In the genomic region with DNA sequence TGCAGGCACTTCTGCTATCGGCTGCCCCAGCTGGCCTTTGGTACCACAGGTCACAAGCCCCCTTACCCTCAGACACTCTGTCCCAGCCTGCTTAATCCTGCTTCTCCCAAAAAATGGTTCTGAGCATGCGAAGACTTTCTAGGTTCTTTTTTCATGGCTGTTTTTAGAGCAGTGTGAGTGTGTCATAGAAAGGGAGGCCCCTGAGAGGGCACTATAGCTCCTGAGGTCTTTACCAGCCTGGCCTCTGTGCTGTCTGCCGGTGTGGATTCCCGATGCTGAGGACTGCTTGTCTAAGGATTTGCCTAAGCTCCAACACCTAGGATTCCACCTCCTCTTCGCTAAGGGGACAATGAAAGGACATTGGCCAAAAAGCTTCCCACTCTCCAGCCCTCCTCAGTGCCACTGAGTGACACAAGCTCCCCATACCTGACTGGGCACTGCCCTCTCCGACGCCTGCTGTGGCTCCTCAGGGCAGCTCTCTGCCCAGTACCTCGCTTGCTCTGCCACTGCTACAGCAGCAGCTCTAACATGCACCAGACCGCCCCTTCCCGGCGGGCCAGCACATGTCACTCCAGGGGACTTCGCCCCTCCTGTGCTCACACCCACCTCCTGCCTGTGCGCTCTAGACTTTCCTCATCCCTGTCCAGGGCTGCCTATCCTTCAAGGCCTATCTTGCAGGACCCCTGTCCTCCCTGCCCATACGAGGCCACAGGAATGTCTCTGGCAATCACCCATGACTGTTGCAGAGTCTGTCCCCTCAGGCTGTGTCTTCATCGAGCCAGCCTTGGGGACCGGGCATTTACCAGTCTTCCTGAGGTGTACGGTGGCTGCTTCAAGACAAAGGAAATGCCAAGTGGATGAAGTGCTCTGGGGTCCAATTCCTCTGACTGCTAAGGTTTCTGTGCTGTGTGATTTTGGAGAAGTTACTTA, we compare ENCODE assay signal across 10 cellular contexts. TPM values are rescaled to one million over a fixed set of nuclear protein-coding genes. Genes with fewer than 3 reads are reported as not detected.
DNase-seq lines count a peak whose midpoint lies in the region; ATAC-seq and TF ChIP-seq lines count a peak whose summit lies in the region.
"Had no signal": no experiment of that assay in that cellular context is flagged by ENCODE, and none has a peak within 500 bp of the region (broad histone marks: within the 10 kb centered on the region; RNA-seq: fewer than 3 reads in every experiment).

No MANE protein-coding gene starts in this region.

- H2BK5ac ChIP-seq in IMR-90 (ENCODE audit: low read depth, low read length, poor library complexity, severe bottlenecking) = no peak overlapping the region

- H3K18ac ChIP-seq in IMR-90 (ENCODE audit: low read depth, low read length) = no peak overlapping the region; the same call in 1 of the 2 replicates

- peaks cover 38% of the 10 kb centered on the region for H3K36me3 ChIP-seq in IMR-90 (ENCODE audit: control insufficient read depth, insufficient read depth, low read length)

- no peak overlapping the region for H3K4me3 Mint-ChIP-seq in activated CD8-positive, alpha-beta memory T cell treated with anti-CD3 and anti-CD28 coated beads, Interleukin-2, amount 10 ng/mL, durations not matched to agents 7 days and 5 days
- no peak overlapping the region for H3K4me3 Mint-ChIP-seq in effector memory CD8-positive, alpha-beta T cell
- no peak overlapping the region for H3K4me3 Mint-ChIP-seq in stimulated activated naive CD8-positive, alpha-beta T cell treated with anti-CD3 and anti-CD28 coated beads, Interleukin-15, Interleukin-2, amounts not matched to agents 100 ng/mL and 50 ng/mL, for 24 hours

- TF ChIP-seq RAD21 in IMR-90 (IDR thresholded peaks at IDR 0.05; ENCODE audit: low read length) = no peak

- POLR2A ChIA-PET in IMR-90 (lab: Charles Lee; ENCODE audit: unreplicated experiment) = no interaction called here

- H3K4me2 ChIP-seq in IMR-90 (ENCODE audit: low read depth, low read length) = no peak overlapping the region; the same call in 1 of the 2 replicates

- H4K8ac ChIP-seq in IMR-90 (ENCODE audit: low read depth in 2 of 2, low read length in 2 of 2) = no peak overlapping the region; a peak in 1 of 4 replicates

- no peaks in the 10 kb centered on the region for H3K9me3 Mint-ChIP-seq in activated CD8-positive, alpha-beta memory T cell treated with anti-CD3 and anti-CD28 coated beads, Interleukin-2, amount 10 ng/mL, durations not matched to agents 7 days and 5 days (ENCODE audit: low read depth)
- no peaks in the 10 kb centered on the region for H3K9me3 Mint-ChIP-seq in effector memory CD8-positive, alpha-beta T cell
- no peaks in the 10 kb centered on the region for H3K9me3 Mint-ChIP-seq in stimulated activated naive CD8-positive, alpha-beta T cell treated with anti-CD3 and anti-CD28 coated beads, Interleukin-15, Interleukin-2, amounts not matched to agents 100 ng/mL and 50 ng/mL, for 24 hours

- TF ChIP-seq CTCF in IMR-90 (conservative IDR thresholded peaks at IDR 0.05; ENCODE audit: low read depth, low read length) = no peak

- no peak for ATAC-seq in activated CD8-positive, alpha-beta memory T cell treated with anti-CD3 and anti-CD28 coated beads, Interleukin-2, amount 10 ng/mL, durations not matched to agents 7 days and 5 days
- ATAC-seq in IMR-90 (ENCODE audit: low read depth) (no peak; the same call in 1 of the 2 replicates), HG02763 (IDR thresholded peaks at IDR 0.05; ENCODE audit: unreplicated experiment) (no peak)
- no peak for ATAC-seq in effector memory CD8-positive, alpha-beta T cell (replicated peaks)

- H3K9ac ChIP-seq in IMR-90 (ENCODE audit: low read depth, low read length) = no peak overlapping the region

- peaks cover 40% of the 10 kb centered on the region for H3K4me1 ChIP-seq in IMR-90 (ENCODE audit: control insufficient read depth, insufficient read depth, low read length)

- H3K4me3 ChIP-seq in IMR-90 (ENCODE audit: insufficient read depth, low read depth, low read length) = no peak overlapping the region
- H3K4me3 ChIP-seq: transverse colon had no signal

- no peak overlapping the region for H2BK120ac ChIP-seq in IMR-90 (ENCODE audit: low read depth, low read length)

- H3K9me3 ChIP-seq in IMR-90 (ENCODE audit: control insufficient read depth, insufficient read depth, low read length) = no peaks in the 10 kb centered on the region
- H3K9me3 ChIP-seq: transverse colon had no signal

- H3K14ac ChIP-seq in IMR-90 (replicated peaks; ENCODE audit: low read depth, low read length) = peak overlapping the region; percentile 16; the same call in 1 of the 2 replicates

- peak overlapping the region; percentile 8; the same call in 1 of the 2 replicates for H2AK5ac ChIP-seq in IMR-90 (ENCODE audit: low read depth, low read length)

- H3K36me3 Mint-ChIP-seq in activated CD8-positive, alpha-beta memory T cell treated with anti-CD3 and anti-CD28 coated beads, Interleukin-2, amount 10 ng/mL, durations not matched to agents 7 days and 5 days = peaks cover 62% of the 10 kb centered on the region
- peaks cover 62% of the 10 kb centered on the region for H3K36me3 Mint-ChIP-seq in effector memory CD8-positive, alpha-beta T cell (ENCODE audit: insufficient read depth)
- peaks cover 87% of the 10 kb centered on the region for H3K36me3 Mint-ChIP-seq in stimulated activated naive CD8-positive, alpha-beta T cell treated with anti-CD3 and anti-CD28 coated beads, Interleukin-15, Interleukin-2, amounts not matched to agents 100 ng/mL and 50 ng/mL, for 24 hours (ENCODE audit: low read depth)

- H4K91ac ChIP-seq in IMR-90 (ENCODE audit: insufficient read depth, low read depth, low read length) = no peak overlapping the region

- TF ChIP-seq POLR2A in IMR-90 (IDR thresholded peaks at IDR 0.05; ENCODE audit: low read depth, low read length) = no peak
- TF ChIP-seq POLR2A in erythroblast (IDR thresholded peaks at IDR 0.05; ENCODE audit: low read length) = no peak

- peak overlapping the region; percentile 23; the same call in 1 of the 2 replicates for H2BK20ac ChIP-seq in IMR-90 (ENCODE audit: low read depth, low read length)

- BruUV-seq in IMR-90 (replicated peaks; lab: Mats Ljungman, UMichigan) = no TSS peak

- intact Hi-C loops in IMR-90 (cut with micrococcal nuclease) = no loop called here

- CTCF ChIA-PET in activated CD8-positive, alpha-beta memory T cell treated with anti-CD3 and anti-CD28 coated beads, Interleukin-2, amount 10 ng/mL, durations not matched to agents 7 days and 5 days (lab: Charles Lee) = interaction anchor here (0.6 to 1.8 kb wide), 2 partner anchors 7 to 48 kb away, joined by 3 to 6 read pairs; no protein-coding TSS in a partner anchor
- CTCF ChIA-PET in IMR-90 (lab: Yijun Ruan, JAX) = no interaction called here

- peaks cover 48% of the 10 kb centered on the region for H3K9me1 ChIP-seq in IMR-90 (ENCODE audit: insufficient read depth, low read length)

- H3K56ac ChIP-seq in IMR-90 (ENCODE audit: extremely low read depth, insufficient read depth, low read length) = no peak overlapping the region

- dilution Hi-C loops in IMR-90 (cut with HindIII; ENCODE audit: low sequenced_read_pairs, unreplicated experiment) = no loop called here

- no peak overlapping the region for H2AK9ac ChIP-seq in IMR-90 (replicated peaks; ENCODE audit: low read depth, low read length, poor library complexity)

- H2AFZ ChIP-seq in IMR-90 (replicated peaks; ENCODE audit: low read length, poor library complexity) = no peak overlapping the region

- peaks cover 42% of the 10 kb centered on the region for H4K20me1 ChIP-seq in IMR-90 (ENCODE audit: insufficient read depth, low read length)

- H3K4ac ChIP-seq in IMR-90 (ENCODE audit: low read depth, low read length) = peak overlapping the region; percentile 15; the same call in 1 of the 2 replicates

- 84% methylated on average over 5 of the region's 17 CpGs; no CpG with 5 or more reads in 1 of the 2 experiments for WGBS in IMR-90 (ENCODE audit: extremely low coverage in 2 of 2, insufficient read length in 1 of 2), 2 experiments

- no peak for DNase-seq in activated CD8-positive, alpha-beta memory T cell treated with anti-CD3 and anti-CD28 coated beads, Interleukin-2, amount 10 ng/mL, durations not matched to agents 7 days and 5 days
- no peak for DNase-seq in activated CD8-positive, alpha-beta memory T cell treated with anti-CD3 and anti-CD28 coated beads for 24 hours
- DNase-seq in IMR-90 = no peak
- no peak for DNase-seq in effector memory CD8-positive, alpha-beta T cell
- no peak for DNase-seq in DMS53 treated with DMSO at 0.1 percent for 48 hours (lab: John Stamatoyannopoulos, UW; ENCODE audit: unreplicated experiment)
- DNase-seq in erythroblast (lab: John Stamatoyannopoulos, UW) = no peak
- DNase-seq: activated CD4-positive, alpha-beta T cell treated with anti-CD3 and anti-CD28 coated beads for 1 hour; transverse colon had no signal

- no peaks in the 10 kb centered on the region for H3K27me3 ChIP-seq in IMR-90 (ENCODE audit: control insufficient read depth, insufficient read depth, low read length)
- H3K27me3 ChIP-seq: transverse colon had no signal

- no peak overlapping the region for H2BK15ac ChIP-seq in IMR-90 (ENCODE audit: low read depth, low read length)

- H3K4me1 Mint-ChIP-seq in activated CD8-positive, alpha-beta memory T cell treated with anti-CD3 and anti-CD28 coated beads, Interleukin-2, amount 10 ng/mL, durations not matched to agents 7 days and 5 days = peaks cover 74% of the 10 kb centered on the region
- H3K4me1 Mint-ChIP-seq in effector memory CD8-positive, alpha-beta T cell (ENCODE audit: low read depth in 2 of 2) = peaks cover 44 to 50% of the 10 kb centered on the region in 2 donors
- H3K4me1 Mint-ChIP-seq in stimulated activated naive CD8-positive, alpha-beta T cell treated with anti-CD3 and anti-CD28 coated beads, Interleukin-15, Interleukin-2, amounts not matched to agents 100 ng/mL and 50 ng/mL, for 24 hours (ENCODE audit: low read depth) = peaks cover 57% of the 10 kb centered on the region

- H3K27me3 Mint-ChIP-seq in activated CD8-positive, alpha-beta memory T cell treated with anti-CD3 and anti-CD28 coated beads, Interleukin-2, amount 10 ng/mL, durations not matched to agents 7 days and 5 days = no peaks in the 10 kb centered on the region
- H3K27me3 Mint-ChIP-seq in effector memory CD8-positive, alpha-beta T cell = no peaks in the 10 kb centered on the region
- H3K27me3 Mint-ChIP-seq in stimulated activated naive CD8-positive, alpha-beta T cell treated with anti-CD3 and anti-CD28 coated beads, Interleukin-15, Interleukin-2, amounts not matched to agents 100 ng/mL and 50 ng/mL, for 24 hours = no peaks in the 10 kb centered on the region

- in situ Hi-C loops in IMR-90 (cut with MboI; ENCODE audit: low sequenced_read_pairs) = no loop called here

- peaks cover 60 to 92% of the 10 kb centered on the region in 2 experiments for H3K79me1 ChIP-seq in IMR-90 (ENCODE audit: low read depth in 1 of 2, low read length in 2 of 2)

- H3K27ac Mint-ChIP-seq in activated CD8-positive, alpha-beta memory T cell treated with anti-CD3 and anti-CD28 coated beads, Interleukin-2, amount 10 ng/mL, durations not matched to agents 7 days and 5 days = peak overlapping the region; percentile 73
- H3K27ac Mint-ChIP-seq in effector memory CD8-positive, alpha-beta T cell = peak overlapping the region; percentile 62 to 90
- H3K27ac Mint-ChIP-seq in stimulated activated naive CD8-positive, alpha-beta T cell treated with anti-CD3 and anti-CD28 coated beads, Interleukin-15, Interleukin-2, amounts not matched to agents 100 ng/mL and 50 ng/mL, for 24 hours = peak overlapping the region; percentile 7

- H4K5ac ChIP-seq in IMR-90 (ENCODE audit: low read depth, low read length) = no peak overlapping the region

- no peak overlapping the region for H3K27ac ChIP-seq in IMR-90 (ENCODE audit: insufficient read depth, low read length)
- H3K27ac ChIP-seq: transverse colon had no signal

- no peak overlapping the region for H3K23ac ChIP-seq in IMR-90 (ENCODE audit: low read depth, low read length)

RNA-seq across cellular contexts. Expression of a gene that starts 21.0 kb away (rescaled TPM):
- total RNA-seq in activated CD8-positive, alpha-beta memory T cell treated with anti-CD3 and anti-CD28 coated beads, Interleukin-2, amount 10 ng/mL, durations not matched to agents 7 days and 5 days = 100 to 1,000 TPM; 281 to 327 TPM
- 126 and 141 TPM in 2 replicates for total RNA-seq in IMR-90 (2012; rRNA removed)
- 122 and 132 TPM in 2 replicates for polyA plus RNA-seq in IMR-90 (2012; rRNA removed)
- polyA plus RNA-seq in IMR-90 (2012; cell fraction: cytosol; rRNA removed) = 111 and 126 TPM in 2 replicates
- 211 and 389 TPM in 2 replicates for polyA plus RNA-seq in IMR-90 (2012; cell fraction: nucleus; rRNA removed; ENCODE audit: low replicate concordance)

Comparison
In these comparisons a context has a peak if more than half of its experiments do, and no peak if none do; other contexts are left out.
1. H3K27ac Mint-ChIP-seq: peak in every context shown above with its lines; median percentile 76 in effector memory CD8-positive, alpha-beta T cell; 73 in activated CD8-positive, alpha-beta memory T cell treated with anti-CD3 and anti-CD28 coated beads, Interleukin-2, amount 10 ng/mL, durations not matched to agents 7 days and 5 days; 7 in stimulated activated naive CD8-positive, alpha-beta T cell treated with anti-CD3 and anti-CD28 coated beads, Interleukin-15, Interleukin-2, amounts not matched to agents 100 ng/mL and 50 ng/mL, for 24 hours.